24 cellular contexts compared by ENCODE assay signal in genomic region chr6:149869275-149869892, GRCh38. TPM values are rescaled to one million over a fixed set of nuclear protein-coding genes. Genes with fewer than 3 reads are reported as not detected.
DNase-seq lines count a peak whose midpoint lies in the region; ATAC-seq, FAIRE-seq and TF ChIP-seq lines count a peak whose summit lies in the region.
"Had no signal": no experiment of that assay in that cellular context is flagged by ENCODE, and none has a peak within 500 bp of the region (broad histone marks: within the 10 kb centered on the region; RNA-seq: fewer than 3 reads in every experiment).

No MANE protein-coding gene starts in this region.

- no peak overlapping the region for H2AFZ ChIP-seq in mammary epithelial cell (ENCODE audit: low read depth, low read length)
- no peak overlapping the region for H2AFZ ChIP-seq in H1 (ENCODE audit: low read length)

- H3K4me3 ChIP-seq in mammary epithelial cell (replicated peaks in 1 of 3; ENCODE audit: insufficient read depth in 1 of 3, low read depth in 2 of 3, low read length in 3 of 3) (no peak overlapping the region), H1 (ENCODE audit: extremely low read depth in 1 of 4, insufficient read depth in 2 of 4, low read depth in 3 of 4, low read length in 4 of 4) (no peak overlapping the region)
- H3K4me3 ChIP-seq: A549; BLaER1 treated with 17β-estradiol and CSF1 and Interleukin-3, amounts not matched to agents 10 nM and 100 nM had no signal

- no peak overlapping the region for H3K23ac ChIP-seq in H1 (ENCODE audit: insufficient read length)

- H3K56ac ChIP-seq in H1 (replicated peaks; ENCODE audit: insufficient read length, low read depth, low read length): no peak overlapping the region

- ATAC-seq in T-helper 17 cell (no peak), GM21515 (IDR thresholded peaks at IDR 0.05; ENCODE audit: unreplicated experiment) (no peak), HG03139 (IDR thresholded peaks at IDR 0.05; ENCODE audit: unreplicated experiment) (no peak)
- ATAC-seq: A549 had no signal

- no peak overlapping the region for H2BK20ac ChIP-seq in H1 (ENCODE audit: low read length)

- H3K36me3 Mint-ChIP-seq in MCF 10A (ENCODE audit: insufficient read depth, unreplicated experiment): no peaks in the 10 kb centered on the region
- H3K36me3 Mint-ChIP-seq in T-helper 17 cell (ENCODE audit: low read depth): peaks cover 6% of the 10 kb centered on the region
- H3K36me3 Mint-ChIP-seq: CD14-positive monocyte had no signal

- peaks cover 10% of the 10 kb centered on the region for H3K4me1 Mint-ChIP-seq in MCF 10A (ENCODE audit: insufficient read depth, unreplicated experiment)
- peaks cover 6% of the 10 kb centered on the region for H3K4me1 Mint-ChIP-seq in T-helper 17 cell

- no peak overlapping the region for H3K4ac ChIP-seq in H1 (replicated peaks; ENCODE audit: insufficient read length, low read depth, low read length)

- FAIRE-seq in H1 (lab: Jason Lieb, UNC): no peak
- FAIRE-seq: A549, GM12891, GM18507 had no signal

- no peak overlapping the region for H3K4me3 Mint-ChIP-seq in MCF 10A (ENCODE audit: unreplicated experiment)
- peak overlapping the region; percentile 4 for H3K4me3 Mint-ChIP-seq in T-helper 17 cell
- H3K4me3 Mint-ChIP-seq: CD14-positive monocyte; CD4-positive, alpha-beta T cell had no signal

- POLR2A ChIA-PET in MCF 10A (lab: Yijun Ruan, JAX) (interaction anchor here (0.8 to 7.8 kb wide), 5 partner anchors 18 to 53 kb away, joined by 3 to 104 read pairs (median 4); no protein-coding TSS in a partner anchor), H1 (lab: Charles Lee; ENCODE audit: partially characterized antibody) (interaction anchor here (1.1 kb wide), 1 partner anchor 12 kb away, joined by 3 read pairs; no protein-coding TSS in a partner anchor)

- no peak for TF ChIP-seq EP300 in H1 (IDR thresholded peaks at IDR 0.05; ENCODE audit: borderline replicate concordance in 1 of 2, low read depth in 2 of 2, low read length in 2 of 2)

- no peak for TF ChIP-seq POLR2A in H1 (IDR thresholded peaks at IDR 0.05; ENCODE audit: control extremely low read depth in 1 of 2, low read depth in 2 of 2, low read length in 2 of 2)

- H3K9ac ChIP-seq in mammary epithelial cell (ENCODE audit: insufficient read depth, low read length) (no peak overlapping the region), H1 (replicated peaks in 1 of 4; ENCODE audit: extremely low read depth in 1 of 4, low read depth in 3 of 4, low read length in 3 of 4) (no peak overlapping the region)
- H3K9ac ChIP-seq: BLaER1 treated with 17β-estradiol and CSF1 and Interleukin-3, amounts not matched to agents 10 nM and 100 nM had no signal

- H3K9me3 ChIP-seq in mammary epithelial cell (replicated peaks; ENCODE audit: insufficient read depth, low read length) (peaks cover 2% of the 10 kb centered on the region), T-helper 17 cell (ENCODE audit: control insufficient read depth, low read length, poor library complexity, severe bottlenecking) (no peaks in the 10 kb centered on the region), H1 (ENCODE audit: insufficient read depth in 2 of 2, low read depth in 1 of 2, low read length in 1 of 2) (no peaks in the 10 kb centered on the region)
- H3K9me3 ChIP-seq: BE2C had no signal

- H4K91ac ChIP-seq in H1 (replicated peaks; ENCODE audit: insufficient read length, low read length): no peak overlapping the region

- H3K23me2 ChIP-seq in H1 (ENCODE audit: low read depth, low read length): peaks cover 2% of the 10 kb centered on the region; the same call in 1 of the 2 replicates

- CTCF ChIA-PET in MCF 10A (lab: Yijun Ruan, JAX): interaction anchor here (0.6 to 1.4 kb wide), 4 partner anchors 15 to 202 kb away, joined by 3 to 7 read pairs (median 4); no protein-coding TSS in a partner anchor
- CTCF ChIA-PET in mammary epithelial cell (lab: Charles Lee; ENCODE audit: low non-redundant PET): interaction anchor here (0.6 to 0.7 kb wide), 2 partner anchors 34 to 1971 kb away, joined by 3 read pairs; no protein-coding TSS in a partner anchor
- CTCF ChIA-PET in H1 (lab: Charles Lee; ENCODE audit: partially characterized antibody): interaction anchor here (1.1 to 2.9 kb wide), 10 partner anchors 9 to 81 kb away, joined by 3 to 11 read pairs (median 5); no protein-coding TSS in a partner anchor

- TF ChIP-seq CTCF in MCF 10A (IDR thresholded peaks at IDR 0.05; ENCODE audit: unreplicated experiment): no peak
- no peak for TF ChIP-seq CTCF in mammary epithelial cell (conservative IDR thresholded peaks at IDR 0.05 in 1 of 2, IDR thresholded peaks at IDR 0.05 in 1 of 2; ENCODE audit: extremely low read depth in 1 of 2, insufficient read depth in 1 of 2, low read depth in 1 of 2, low read length in 2 of 2)
- TF ChIP-seq CTCF in H1 (IDR thresholded peaks at IDR 0.05; ENCODE audit: control extremely low read depth in 1 of 3, insufficient read depth in 1 of 3, low read depth in 1 of 3, low read length in 3 of 3): no peak

- H4K8ac ChIP-seq in H1 (ENCODE audit: extremely low read depth, insufficient read depth, low read length): no peak overlapping the region

- H2BK5ac ChIP-seq in H1 (ENCODE audit: low read depth, low read length): 0 out of 2 replicates have a peak overlapping the region, but pooled peaks have one; percentile 73

- H3K4me1 ChIP-seq in mammary epithelial cell (ENCODE audit: insufficient read depth, low read length) (peaks cover 16% of the 10 kb centered on the region), H1 (replicated peaks in 1 of 4; ENCODE audit: control insufficient read depth in 3 of 4, insufficient read depth in 4 of 4, low read length in 3 of 4) (peaks cover 0 to 8% (median under 1%) of the 10 kb centered on the region in 4 experiments; a peak in 3 of 7 replicates)
- H3K4me1 ChIP-seq: BE2C had no signal

- peak overlapping the region; percentile 68 for H3K27ac Mint-ChIP-seq in MCF 10A (ENCODE audit: low read depth, unreplicated experiment)
- H3K27ac Mint-ChIP-seq in T-helper 17 cell: no peak overlapping the region
- H3K27ac Mint-ChIP-seq: CD14-positive monocyte; CD4-positive, alpha-beta T cell; CD8-positive, alpha-beta memory T cell had no signal

- BruUV-seq in MCF 10A (replicated peaks; lab: Mats Ljungman, UMichigan) (no TSS peak), mammary epithelial cell (replicated peaks; lab: Mats Ljungman, UMichigan) (no TSS peak)

- H2BK120ac ChIP-seq in H1 (replicated peaks; ENCODE audit: low read depth, low read length): no peak overlapping the region

- no peaks in the 10 kb centered on the region for H3K27me3 ChIP-seq in mammary epithelial cell (ENCODE audit: insufficient read depth, low read length)
- no peaks in the 10 kb centered on the region for H3K27me3 ChIP-seq in H1 (replicated peaks in 1 of 4; ENCODE audit: control insufficient read depth in 3 of 4, extremely low read depth in 1 of 4, insufficient read depth in 3 of 4, low read length in 3 of 4)
- H3K27me3 ChIP-seq: BE2C; BLaER1 treated with 17β-estradiol and CSF1 and Interleukin-3, amounts not matched to agents 10 nM and 100 nM had no signal

- dilution Hi-C loops in mammary epithelial cell (cut with HindIII; ENCODE audit: low sequenced_read_pairs): no loop called here

- DNase-seq in MCF 10A (ENCODE audit: unreplicated experiment) (no peak), mammary epithelial cell (no peak), T-helper 17 cell (no peak), H1 (ENCODE audit: low read depth in 1 of 2, low spot score in 2 of 2) (no peak), NCI-H2171 (lab: John Stamatoyannopoulos, UW) (no peak)
- DNase-seq: 8988T; ACHN; AML-193; BE2C; CD4-positive, alpha-beta T cell; CD8-positive, alpha-beta memory T cell; DMS79 treated with DMSO at 0.1 percent for 48 hours; GF-D8; GOT3; H7; HCEC 1CT had no signal

- no peak overlapping the region for H3K14ac ChIP-seq in H1 (ENCODE audit: insufficient read length)

- no peaks in the 10 kb centered on the region for H3K79me1 ChIP-seq in H1 (ENCODE audit: low read depth, low read length)

- 0 out of 2 replicates have a peak overlapping the region, but pooled peaks have one; percentile 1 for H2AK5ac ChIP-seq in H1 (ENCODE audit: low read depth, low read length)

- intact Hi-C loops in MCF 10A (cut with micrococcal nuclease): loop anchor here (10.0 kb wide), 1 partner anchor 145 kb away; no protein-coding TSS in a partner anchor
- intact Hi-C loops in mammary epithelial cell (cut with micrococcal nuclease): loop anchor here (10.0 kb wide), 1 partner anchor 305 kb away; the partner anchor contains the start of gene GINM1

- H2BK15ac ChIP-seq in H1 (ENCODE audit: low read length): no peak overlapping the region

- H3K27ac ChIP-seq in mammary epithelial cell (ENCODE audit: insufficient read depth, low read depth, low read length): no peak overlapping the region
- H3K27ac ChIP-seq in H1 (ENCODE audit: low read depth, low read length): no peak overlapping the region
- H3K27ac ChIP-seq: BLaER1 treated with 17β-estradiol and CSF1 and Interleukin-3, amounts not matched to agents 10 nM and 100 nM had no signal

- H3K18ac ChIP-seq in H1 (ENCODE audit: extremely low read depth, low read length): no peak overlapping the region

- H3K4me2 ChIP-seq in mammary epithelial cell (ENCODE audit: insufficient read depth, low read depth, low read length) (no peak overlapping the region), H1 (ENCODE audit: insufficient read depth in 1 of 2, low read depth in 2 of 2, low read length in 2 of 2) (no peak overlapping the region)
- H3K4me2 ChIP-seq: A549; BLaER1 treated with 17β-estradiol and CSF1 and Interleukin-3, amounts not matched to agents 10 nM and 100 nM had no signal

- peak overlapping the region; percentile 63 for H2BK12ac ChIP-seq in H1 (ENCODE audit: low read depth, low read length)

- in situ Hi-C loops in mammary epithelial cell (cut with MboI; ENCODE audit: low sequenced_read_pairs in 2 of 2): no loop called here

- H4K20me1 ChIP-seq in mammary epithelial cell (ENCODE audit: insufficient read depth, low read length): no peaks in the 10 kb centered on the region
- no peaks in the 10 kb centered on the region for H4K20me1 ChIP-seq in H1 (replicated peaks in 1 of 2; ENCODE audit: control insufficient read depth in 1 of 2, insufficient read depth in 2 of 2, low read length in 2 of 2)
- H4K20me1 ChIP-seq: BLaER1 treated with 17β-estradiol and CSF1 and Interleukin-3, amounts not matched to agents 10 nM and 100 nM had no signal

- H3K79me2 ChIP-seq in mammary epithelial cell (ENCODE audit: insufficient read depth, low read length): no peaks in the 10 kb centered on the region
- H3K79me2 ChIP-seq in H1 (ENCODE audit: control insufficient read depth in 1 of 2, insufficient read depth in 2 of 2, low read length in 2 of 2): no peaks in the 10 kb centered on the region

- 95% methylated on average over 10 of the region's 10 CpGs for WGBS in mammary epithelial cell (ENCODE audit: low coverage, missing lambda C conversion rate)
- 85% methylated on average over 10 of the region's 10 CpGs; no CpG with 5 or more reads in 1 of the 2 experiments for WGBS in H1 (ENCODE audit: extremely low coverage in 1 of 2, insufficient coverage in 1 of 2, insufficient read length in 1 of 2, insufficient replicate concordance in 2 of 2, low coverage in 1 of 2, low lambda C conversion rate in 2 of 2, missing lambda C conversion rate in 1 of 2), 2 experiments

- H3K27me3 Mint-ChIP-seq in MCF 10A (ENCODE audit: insufficient read depth, unreplicated experiment): no peaks in the 10 kb centered on the region
- peaks cover 10% of the 10 kb centered on the region for H3K27me3 Mint-ChIP-seq in T-helper 17 cell

- no peaks in the 10 kb centered on the region for H3K36me3 ChIP-seq in mammary epithelial cell (ENCODE audit: insufficient read depth, low read length)
- H3K36me3 ChIP-seq in H1 (ENCODE audit: control insufficient read depth in 2 of 4, insufficient read depth in 4 of 4, low read length in 3 of 4): no peaks in the 10 kb centered on the region
- H3K36me3 ChIP-seq: BE2C; BLaER1 treated with 17β-estradiol and CSF1 and Interleukin-3, amounts not matched to agents 10 nM and 100 nM had no signal

- H4K5ac ChIP-seq in H1 (ENCODE audit: insufficient read length, low read depth, low read length): no peak overlapping the region

- no peak for TF ChIP-seq RAD21 in H1 (IDR thresholded peaks at IDR 0.05 in 1 of 2, conservative IDR thresholded peaks at IDR 0.05 in 1 of 2; ENCODE audit: low read depth in 2 of 2, low read length in 2 of 2)

- peaks cover 6% of the 10 kb centered on the region for H3K9me3 Mint-ChIP-seq in MCF 10A (ENCODE audit: unreplicated experiment)
- H3K9me3 Mint-ChIP-seq: CD4-positive, alpha-beta T cell had no signal

RNA-seq across cellular contexts. Expression of gene LRP11, which starts 5.2 kb away (rescaled TPM):
- total RNA-seq in MCF 10A (2022) (38.1 and 46.1 TPM in 2 replicates), mammary epithelial cell (10 to 100 TPM; 67.5 to 71.3 TPM), T-helper 17 cell (1 to 10 TPM; 1.8 to 2.5 TPM)
- polyA plus RNA-seq in mammary epithelial cell (35.9 TPM), H1 (2011; rRNA removed) (10.8 and 11.0 TPM in 2 replicates)
- polyA minus RNA-seq in mammary epithelial cell: 57.5 TPM
- total RNA-seq in H1 (2021; fragmentation: NEBNext Ultra II Directional; extraction: Animal tissue kit (Norgen Biotek cat#: 25700)): 20.0 TPM in 2 replicates
- 12.8 TPM for polyA plus RNA-seq in H1 (2011; cell fraction: cytosol; rRNA removed)
- 12.1 TPM for polyA plus RNA-seq in H1 (2011; cell fraction: nucleus; rRNA removed)
- 10.4 to 13.8 TPM (median 11.3 TPM) in 4 replicates for polyA plus RNA-seq in H1 (2012, experiment 1 of 2)
- polyA plus RNA-seq in H1 (2012, experiment 2 of 2): 2.4 TPM
- polyA plus RNA-seq in H1 (2013, experiment 1 of 2): 13.3 TPM
- polyA plus RNA-seq in H1 (2013, experiment 2 of 2): 15.4 TPM
- polyA minus RNA-seq in H1 (2011; rRNA and poly(A)+ RNA removed): 21.4 and 22.7 TPM in 2 replicates
- 13.1 TPM for polyA minus RNA-seq in H1 (2011; cell fraction: cytosol; rRNA and poly(A)+ RNA removed)
- polyA minus RNA-seq in H1 (2011; cell fraction: nucleus; rRNA and poly(A)+ RNA removed): 11.2 TPM

RNA-seq across cellular contexts. Expression of gene RAET1E, which starts 28.5 kb away (rescaled TPM):
- total RNA-seq in MCF 10A (2022): 28.9 and 37.6 TPM in 2 replicates
- total RNA-seq in mammary epithelial cell: 10 to 100 TPM in 1 of 2 donors, 1 to 10 TPM in 1; 9.2 to 15.0 TPM
- 18.5 TPM for polyA plus RNA-seq in mammary epithelial cell
- polyA minus RNA-seq in mammary epithelial cell: not detected
- under 1 TPM in 1 of 2 donors, not detected in 1; 0.55 TPM for total RNA-seq in T-helper 17 cell
- total RNA-seq in H1 (2021; fragmentation: NEBNext Ultra II Directional; extraction: Animal tissue kit (Norgen Biotek cat#: 25700)): not detected in 2 replicates
- polyA plus RNA-seq in H1 (2011; rRNA removed): not detected in 2 replicates
- polyA plus RNA-seq in H1 (2011; cell fraction: cytosol; rRNA removed): not detected
- polyA plus RNA-seq in H1 (2011; cell fraction: nucleus; rRNA removed): not detected
- polyA plus RNA-seq in H1 (2012, experiment 1 of 2): not detected in 4 replicates
- not detected for polyA plus RNA-seq in H1 (2012, experiment 2 of 2)
- not detected for polyA plus RNA-seq in H1 (2013, experiment 1 of 2)
- polyA plus RNA-seq in H1 (2013, experiment 2 of 2): not detected
- not detected in 2 replicates for polyA minus RNA-seq in H1 (2011; rRNA and poly(A)+ RNA removed)
- polyA minus RNA-seq in H1 (2011; cell fraction: cytosol; rRNA and poly(A)+ RNA removed): not detected
- not detected for polyA minus RNA-seq in H1 (2011; cell fraction: nucleus; rRNA and poly(A)+ RNA removed)
- total RNA-seq: CD4-positive, alpha-beta T cell; CD8-positive, alpha-beta memory T cell; G401; H7 had no signal
- polyA plus RNA-seq: CD14-positive monocyte; CD8-positive, alpha-beta memory T cell had no signal

RNA-seq across cellular contexts. Expression of gene RAET1G, which starts 53.5 kb away (rescaled TPM):
- total RNA-seq in MCF 10A (2022) (8.3 and 9.9 TPM in 2 replicates), mammary epithelial cell (10 to 100 TPM in 1 of 2 donors, 1 to 10 TPM in 1; 6.3 to 28.8 TPM), T-helper 17 cell (not detected)
- polyA plus RNA-seq in mammary epithelial cell (32.3 TPM), H1 (2011; rRNA removed) (0.08 and 0.16 TPM in 2 replicates)
- polyA minus RNA-seq in mammary epithelial cell: 3.1 TPM
- total RNA-seq in H1 (2021; fragmentation: NEBNext Ultra II Directional; extraction: Animal tissue kit (Norgen Biotek cat#: 25700)): not detected in 2 replicates
- not detected for polyA plus RNA-seq in H1 (2011; cell fraction: cytosol; rRNA removed)
- polyA plus RNA-seq in H1 (2011; cell fraction: nucleus; rRNA removed): not detected
- 0.23 to 0.31 TPM in 2 of 4 replicates, not detected in the others for polyA plus RNA-seq in H1 (2012, experiment 1 of 2)
- polyA plus RNA-seq in H1 (2012, experiment 2 of 2): not detected
- 0.08 TPM for polyA plus RNA-seq in H1 (2013, experiment 1 of 2)
- polyA plus RNA-seq in H1 (2013, experiment 2 of 2): 0.09 TPM
- not detected in 2 replicates for polyA minus RNA-seq in H1 (2011; rRNA and poly(A)+ RNA removed)
- not detected for polyA minus RNA-seq in H1 (2011; cell fraction: cytosol; rRNA and poly(A)+ RNA removed)
- polyA minus RNA-seq in H1 (2011; cell fraction: nucleus; rRNA and poly(A)+ RNA removed): not detected
- total RNA-seq: CD4-positive, alpha-beta T cell; CD8-positive, alpha-beta memory T cell; G401; H7 had no signal
- polyA plus RNA-seq: CD14-positive monocyte; CD8-positive, alpha-beta memory T cell had no signal

Comparison
In these comparisons a context has a peak if more than half of its experiments do, and no peak if none do; other contexts are left out.
1. RNA of gene RAET1E, which starts 28.5 kb away (total RNA-seq): 28.9 to 37.6 TPM in MCF 10A and 9.2 to 15.0 TPM in mammary epithelial cell; 0.55 TPM in T-helper 17 cell and not detected in H1; every median in the first group is over 4 times any median in the second.